In genomic region chr15:22947101-22948000, GRCh38 we compare ENCODE assay signal across 1 cellular context.
TF ChIP-seq lines count a peak whose summit lies in the region.

No MANE protein-coding gene starts in this region.

TF ChIP-seq in H1, 55 proteins besides CTCF, POLR2A, EP300 and RAD21:
- no peak for TF ChIP-seq ATF2 (IDR thresholded peaks at IDR 0.05; ENCODE audit: low read length)
- no peak for TF ChIP-seq SUZ12 (IDR thresholded peaks at IDR 0.05; ENCODE audit: low read length)
- no peak for TF ChIP-seq YY1 (IDR thresholded peaks at IDR 0.05; ENCODE audit: low read depth, low read length)
- no peak for TF ChIP-seq SRF (IDR thresholded peaks at IDR 0.05; ENCODE audit: low read depth, low read length)
- no peak for TF ChIP-seq GABPA (IDR thresholded peaks at IDR 0.05; ENCODE audit: borderline replicate concordance, insufficient read depth, low read length)
TF ChIP-seq in H1: peak in this region for 0.
